ENCODE assay signal across 25 cellular contexts in genomic region chr10:124605001-124605370, GRCh38.
DNase-seq lines count a peak whose midpoint lies in the region; ATAC-seq, FAIRE-seq and TF ChIP-seq lines count a peak whose summit lies in the region.
"Had no signal": no experiment of that assay in that cellular context is flagged by ENCODE, and none has a peak within 500 bp of the region (broad histone marks: within the 10 kb centered on the region; RNA-seq: fewer than 3 reads in every experiment).

No MANE protein-coding gene starts in this region.

- H3K27me3 ChIP-seq in right cardiac atrium (ENCODE audit: control insufficient read depth, insufficient read depth) (no peaks in the 10 kb centered on the region), osteoblast (ENCODE audit: insufficient read depth, low read length) (no peaks in the 10 kb centered on the region), esophagus squamous epithelium (no peaks in the 10 kb centered on the region)

- H3K4me3 ChIP-seq in right cardiac atrium (ENCODE audit: low read length): no peak overlapping the region
- no peak overlapping the region for H3K4me3 ChIP-seq in osteoblast (ENCODE audit: insufficient read depth, low read length)
- H3K4me3 ChIP-seq in esophagus squamous epithelium: no peak overlapping the region
- H3K4me3 ChIP-seq: A549, lower lobe of right lung, PC-9 had no signal

- H3K4me1 ChIP-seq in right cardiac atrium (ENCODE audit: control insufficient read depth, insufficient read depth, low read length) (no peaks in the 10 kb centered on the region), osteoblast (ENCODE audit: insufficient read depth, low read length) (no peaks in the 10 kb centered on the region), esophagus squamous epithelium (peaks cover 4 to 40% (median 4%) of the 10 kb centered on the region in 3 donors)
- H3K4me1 ChIP-seq: A549, lower lobe of right lung had no signal

- 72% methylated on average over 8 of the region's 8 CpGs for WGBS in right cardiac atrium
- 40 to 69% methylated on average over 1 to 2 of the region's 8 CpGs for WGBS in esophagus squamous epithelium, 2 donors

- ATAC-seq in right cardiac atrium (no peak), left cardiac atrium (no peak), HG02610 (IDR thresholded peaks at IDR 0.05; ENCODE audit: unreplicated experiment) (no peak)
- ATAC-seq: A549; activated naive CD4-positive, alpha-beta T cell treated with anti-CD3 and anti-CD28 coated beads, Interleukin-2, amount 50 U/mL, for 72 hours; activated T-cell treated with anti-CD3 and anti-CD28 coated beads, Interleukin-2, amount 50 U/mL, for 4 hours; lower lobe of right lung; SK-N-SH treated with all-trans-retinoic acid at 6 μM for 48 hours had no signal

- TF ChIP-seq POLR2A in esophagus squamous epithelium (IDR thresholded peaks at IDR 0.05): no peak

- H3K4me2 ChIP-seq in osteoblast (ENCODE audit: insufficient read depth, low read length): no peak overlapping the region
- H3K4me2 ChIP-seq: A549, PC-9 had no signal

- H3K9me3 ChIP-seq in right cardiac atrium (ENCODE audit: control insufficient read depth, low read length): no peaks in the 10 kb centered on the region
- H3K9me3 ChIP-seq in osteoblast (ENCODE audit: low read depth, low read length): no peaks in the 10 kb centered on the region
- no peaks in the 10 kb centered on the region for H3K9me3 ChIP-seq in esophagus squamous epithelium
- H3K9me3 ChIP-seq: A549, lower lobe of right lung had no signal

- TF ChIP-seq CTCF in osteoblast (IDR thresholded peaks at IDR 0.05; ENCODE audit: extremely low read depth, low read depth, low read length): no peak
- no peak for TF ChIP-seq CTCF in esophagus squamous epithelium (IDR thresholded peaks at IDR 0.05)

- no peaks in the 10 kb centered on the region for H3K79me2 ChIP-seq in osteoblast (ENCODE audit: insufficient read depth, low read length)

- no peaks in the 10 kb centered on the region for H3K36me3 ChIP-seq in osteoblast (ENCODE audit: insufficient read depth, low read length)
- H3K36me3 ChIP-seq in esophagus squamous epithelium: peaks cover 0 to 5% (median 0%) of the 10 kb centered on the region in 3 donors
- H3K36me3 ChIP-seq: lower lobe of right lung had no signal

- H2AFZ ChIP-seq in osteoblast (ENCODE audit: low read length): no peak overlapping the region
- H2AFZ ChIP-seq: PC-9 had no signal

- intact Hi-C loops in right cardiac atrium (cut with DNase I): no loop called here
- intact Hi-C loops in left cardiac atrium (cut with DNase I): no loop called here
- intact Hi-C loops in esophagus squamous epithelium (cut with DNase I): no loop called here

- H4K20me1 ChIP-seq in osteoblast (ENCODE audit: insufficient read depth, low read length): peaks cover 7% of the 10 kb centered on the region

- FAIRE-seq in frontal cortex (lab: Jason Lieb, UNC): no peak
- FAIRE-seq: A549, bronchial epithelial cell had no signal

- peak; percentile 10 to 59 (median 53) for DNase-seq in right cardiac atrium
- no peak for DNase-seq in left cardiac atrium
- peak; percentile 73 for DNase-seq in frontal cortex (ENCODE audit: low spot score in 2 of 2)
- peak; percentile 76 for DNase-seq in osteoblast (ENCODE audit: insufficient read length, low spot score, missing footprints)
- DNase-seq in DMS 273 (lab: John Stamatoyannopoulos, UW; ENCODE audit: unreplicated experiment): no peak
- DNase-seq in NCI-H2081 (lab: John Stamatoyannopoulos, UW): no peak
- no peak for DNase-seq in esophagus squamous epithelium (lab: John Stamatoyannopoulos, UW)
- DNase-seq: activated CD4-positive, alpha-beta T cell treated with anti-CD3 and anti-CD28 coated beads, Interleukin-2, amount 50 U/mL, for 48 hours; activated T-cell treated with anti-CD3 and anti-CD28 coated beads, Interleukin-2, amount 50 U/mL, for 4 hours; CD4-positive, alpha-beta memory T cell; endodermal cell; HFFc6; lower lobe of right lung; NCI-H2081 treated with DMSO at 0.1 percent for 48 hours; NCI-H526 treated with DMSO at 0.1 percent for 48 hours; nephron progenitor cell; PC-9; stimulated activated CD4-positive, alpha-beta T cell treated with anti-CD3 and anti-CD28 coated beads, Interleukin-4, amount 100 ng/mL, for 24 hours; stimulated activated CD8-positive, alpha-beta memory T cell treated with anti-CD3 and anti-CD28 coated beads, Interleukin-4, amount 100 ng/mL, for 48 hours; trophoblast cell had no signal

- H3K27ac ChIP-seq in right cardiac atrium (ENCODE audit: low read length) (no peak overlapping the region), osteoblast (ENCODE audit: low read depth, low read length) (no peak overlapping the region), esophagus squamous epithelium (no peak overlapping the region)
- H3K27ac ChIP-seq: A549, lower lobe of right lung, PC-9 had no signal

Comparison
In these comparisons a context has a peak if more than half of its experiments do, and no peak if none do; other contexts are left out.
1. DNase-seq: peak in right cardiac atrium (3 of 3), frontal cortex (2 of 2) and osteoblast (single experiment); none in left cardiac atrium (single experiment), DMS 273 (single experiment), NCI-H2081 (0 of 2) and esophagus squamous epithelium (single experiment).